ENCODE assay signal across 9 cellular contexts in genomic region chr20:4811661-4812181, GRCh38. TPM values are rescaled to one million over a fixed set of nuclear protein-coding genes. Genes with fewer than 3 reads are reported as not detected.
DNase-seq lines count a peak whose midpoint lies in the region; ATAC-seq and TF ChIP-seq lines count a peak whose summit lies in the region.
"Had no signal": no experiment of that assay in that cellular context is flagged by ENCODE, and none has a peak within 500 bp of the region (broad histone marks: within the 10 kb centered on the region; RNA-seq: fewer than 3 reads in every experiment).

No MANE protein-coding gene starts in this region.

- H3K36me3 Mint-ChIP-seq in HFFc6 (ENCODE audit: low read depth), result no peaks in the 10 kb centered on the region

- H3K4me3 Mint-ChIP-seq in HFFc6, result no peak overlapping the region

- H3K9ac ChIP-seq in OCI-LY1 (ENCODE audit: low read length), result peak overlapping the region; percentile 81

- no peaks in the 10 kb centered on the region for H3K9me2 ChIP-seq in OCI-LY1 (ENCODE audit: low read depth, low read length)

- H3K9me3 ChIP-seq in OCI-LY1 (ENCODE audit: low read length), result no peaks in the 10 kb centered on the region
- no peaks in the 10 kb centered on the region for H3K9me3 ChIP-seq in lower lobe of right lung

- TF ChIP-seq CTCF in OCI-LY1 (IDR thresholded peaks at IDR 0.05; ENCODE audit: low read length), result no peak
- TF ChIP-seq CTCF in lower lobe of right lung (IDR thresholded peaks at IDR 0.05), result no peak
- no peak for TF ChIP-seq CTCF in HFFc6 (IDR thresholded peaks at IDR 0.05)

- H3K27ac Mint-ChIP-seq in HFFc6, result no peak overlapping the region

- no peaks in the 10 kb centered on the region for H3K9me3 Mint-ChIP-seq in HFFc6

- intact Hi-C loops in lower lobe of right lung (cut with DNase I), result no loop called here

- H3K36me3 ChIP-seq in OCI-LY1 (ENCODE audit: insufficient read depth, low read length) (peaks cover 57% of the 10 kb centered on the region), lower lobe of right lung (no peaks in the 10 kb centered on the region)

- H3F3A ChIP-seq in OCI-LY1 (ENCODE audit: insufficient read depth, low read length), result peaks cover 9% of the 10 kb centered on the region; the same call in 1 of the 2 replicates

- peaks cover 41% of the 10 kb centered on the region for H3K27me3 Mint-ChIP-seq in HFFc6 (ENCODE audit: insufficient read depth)

- H3K27me3 ChIP-seq in OCI-LY1 (ENCODE audit: insufficient read depth, low read length), result no peaks in the 10 kb centered on the region
- H3K27me3 ChIP-seq in lower lobe of right lung (ENCODE audit: low read depth), result no peaks in the 10 kb centered on the region

- H3K4me2 ChIP-seq in OCI-LY1 (ENCODE audit: low read length), result peak overlapping the region; percentile 89

- peaks cover 9% of the 10 kb centered on the region for H3K4me1 Mint-ChIP-seq in HFFc6 (ENCODE audit: low read depth)

- H3K27ac ChIP-seq in OCI-LY1 (ENCODE audit: low read depth, low read length, poor library complexity, severe bottlenecking) (peak overlapping the region; percentile 98), lower lobe of right lung (peak overlapping the region; percentile 84)
- H3K27ac ChIP-seq: VCaP had no signal

- ATAC-seq in lower lobe of right lung, result peak; percentile 46 to 57
- ATAC-seq in HG02678 (IDR thresholded peaks at IDR 0.05; ENCODE audit: unreplicated experiment), result no peak

- H3K4me3 ChIP-seq in OCI-LY1 (ENCODE audit: low read depth, low read length, poor library complexity, severe bottlenecking), result peak overlapping the region; percentile 60
- no peak overlapping the region for H3K4me3 ChIP-seq in lower lobe of right lung

- H3K79me2 ChIP-seq in OCI-LY1 (ENCODE audit: insufficient read depth, low read length), result peaks cover 25% of the 10 kb centered on the region; the same call in 1 of the 2 replicates

- DNase-seq in AML-193 (lab: John Stamatoyannopoulos, UW) (peak; percentile 95 to 96), lower lobe of right lung (peak; percentile 84), HFFc6 (no peak), putamen (ENCODE audit: low spot score) (no peak), NCI-H1105 (lab: John Stamatoyannopoulos, UW) (no peak)
- DNase-seq in activated effector memory CD4-positive, alpha-beta T cell treated with anti-CD3 and anti-CD28 coated beads, Interleukin-2, amount 50 U/mL, for 16 hours, result peak; percentile 84

- H3K4me1 ChIP-seq in OCI-LY1 (ENCODE audit: insufficient read depth, low read length, severe bottlenecking), result peaks cover 69% of the 10 kb centered on the region
- peaks cover 86% of the 10 kb centered on the region for H3K4me1 ChIP-seq in lower lobe of right lung

- H4K20me1 ChIP-seq in OCI-LY1 (ENCODE audit: insufficient read depth, low read length), result no peaks in the 10 kb centered on the region

- no peak overlapping the region for H2AFZ ChIP-seq in OCI-LY1 (ENCODE audit: low read length)

RNA-seq across cellular contexts. Expression of gene RASSF2, which starts 11.7 kb away (rescaled TPM):
- total RNA-seq in lower lobe of right lung, result 29.7 TPM
- 1 to 10 TPM; 2.4 to 4.6 (median 3.0) TPM for total RNA-seq in HFFc6 (2021; fragmentation: NEBNext Ultra II Directional; extraction: Animal tissue kit (Norgen Biotek cat#: 25700))

Comparison
In these comparisons a context has a peak if more than half of its experiments do, and no peak if none do; other contexts are left out.
1. DNase-seq: peak in AML-193 (2 of 2), activated effector memory CD4-positive, alpha-beta T cell treated with anti-CD3 and anti-CD28 coated beads, Interleukin-2, amount 50 U/mL, for 16 hours (single experiment) and lower lobe of right lung (single experiment); none in HFFc6 (single experiment), putamen (single experiment) and NCI-H1105 (single experiment).